ENCODE assay signal across 1 cellular context in genomic region chr17:38577645-38578173, GRCh38.
TF ChIP-seq lines count a peak whose summit lies in the region.

No MANE protein-coding gene starts in this region.

TF ChIP-seq in SK-N-SH, 30 proteins besides CTCF, POLR2A, EP300 and RAD21 (continued from another document):
- TF ChIP-seq ELF1 (IDR thresholded peaks at IDR 0.05) (no peak), MAX (IDR thresholded peaks at IDR 0.05; ENCODE audit: low read depth) (no peak), NFIC (IDR thresholded peaks at IDR 0.05; ENCODE audit: borderline replicate concordance) (no peak), SIN3A (IDR thresholded peaks at IDR 0.05; ENCODE audit: borderline replicate concordance, low read depth, low read length) (no peak)
